Comparison of ENCODE assay signal across 8 cellular contexts in genomic region chrX:23907106-23907495, GRCh38. TPM values are rescaled to one million over a fixed set of nuclear protein-coding genes. Genes with fewer than 3 reads are reported as not detected.
DNase-seq lines count a peak whose midpoint lies in the region; TF ChIP-seq lines count a peak whose summit lies in the region.

No MANE protein-coding gene starts in this region.

- no peaks in the 10 kb centered on the region for H3K27me3 ChIP-seq in GM23248 (replicated peaks; ENCODE audit: insufficient read depth)
- H3K27me3 ChIP-seq in SU-DHL-6 (ENCODE audit: low read length): no peaks in the 10 kb centered on the region
- no peaks in the 10 kb centered on the region for H3K27me3 ChIP-seq in trophoblast cell (ENCODE audit: insufficient read depth, low read length)

- H3K79me1 ChIP-seq in trophoblast cell (ENCODE audit: low read length): peaks cover 2% of the 10 kb centered on the region

- H4K8ac ChIP-seq in trophoblast cell (ENCODE audit: low read depth, low read length): peak overlapping the region; percentile 65

- WGBS in GM23248 (ENCODE audit: low coverage in 1 of 2, low lambda C conversion rate in 2 of 2, missing lambda C conversion rate in 2 of 2), 2 experiments: 0% methylated on average over 7 to 10 of the region's 12 CpGs
- no CpG with 5 or more reads among the region's 12 CpGs for WGBS in trophoblast cell (ENCODE audit: extremely low coverage, insufficient coverage, insufficient read length)

- H3K9ac ChIP-seq in GM23248: peak overlapping the region; percentile 87
- H3K9ac ChIP-seq in SU-DHL-6 (ENCODE audit: low read length): peak overlapping the region; percentile 93
- H3K9ac ChIP-seq in trophoblast cell (ENCODE audit: low read length): peak overlapping the region; percentile 70

- H3K14ac ChIP-seq in trophoblast cell (ENCODE audit: low read length): no peak overlapping the region

- H4K12ac ChIP-seq in trophoblast cell (ENCODE audit: low read depth, low read length): peak overlapping the region; percentile 75

- H3K9me2 ChIP-seq in GM23248 (ENCODE audit: insufficient read depth) (no peaks in the 10 kb centered on the region), SU-DHL-6 (replicated peaks; ENCODE audit: insufficient read depth, low read length) (no peaks in the 10 kb centered on the region)

- no peak overlapping the region for H2BK5ac ChIP-seq in trophoblast cell (ENCODE audit: low read depth, low read length, poor library complexity)

- no peak overlapping the region for H2BK12ac ChIP-seq in trophoblast cell (ENCODE audit: low read length)

- peak overlapping the region; percentile 28 for H4K91ac ChIP-seq in trophoblast cell (ENCODE audit: low read depth, low read length)

- no peaks in the 10 kb centered on the region for H3K36me3 ChIP-seq in GM23248 (ENCODE audit: low read depth)
- H3K36me3 ChIP-seq in SU-DHL-6 (ENCODE audit: low read length): no peaks in the 10 kb centered on the region
- H3K36me3 ChIP-seq in trophoblast cell (ENCODE audit: control insufficient read depth in 1 of 2, insufficient read depth in 2 of 2, low read length in 2 of 2): no peaks in the 10 kb centered on the region

- H4K20me1 ChIP-seq in GM23248 (ENCODE audit: insufficient read depth) (no peaks in the 10 kb centered on the region), SU-DHL-6 (ENCODE audit: low read depth, low read length) (no peaks in the 10 kb centered on the region)

- H3K9me3 ChIP-seq in GM23248 (ENCODE audit: low read depth) (no peaks in the 10 kb centered on the region), SU-DHL-6 (ENCODE audit: insufficient read depth, low read length) (no peaks in the 10 kb centered on the region), trophoblast cell (ENCODE audit: insufficient read depth, low read depth, low read length) (no peaks in the 10 kb centered on the region)

- H3F3A ChIP-seq in GM23248 (ENCODE audit: insufficient read depth): peaks cover 3% of the 10 kb centered on the region; the same call in 1 of the 2 replicates
- peaks cover 15% of the 10 kb centered on the region; the same call in 1 of the 2 replicates for H3F3A ChIP-seq in SU-DHL-6 (ENCODE audit: insufficient read depth)

- DNase-seq in AG09309 (ENCODE audit: low read depth) (no peak), GM23248 (no peak), fibroblast of the aortic adventitia (ENCODE audit: low read depth) (no peak), trophoblast cell (no peak), ecto neural progenitor cell (ENCODE audit: low spot score) (no peak), kidney tubule cell (ENCODE audit: low spot score) (no peak), KG1 (lab: John Stamatoyannopoulos, UW) (no peak)

- TF ChIP-seq CTCF in AG09309 (IDR thresholded peaks at IDR 0.05; ENCODE audit: control insufficient read depth, insufficient read depth, low read depth, low read length, missing control alignments) (no peak), SU-DHL-6 (IDR thresholded peaks at IDR 0.05; ENCODE audit: insufficient read depth, low read length, poor library complexity, severe bottlenecking) (no peak), fibroblast of the aortic adventitia (IDR thresholded peaks at IDR 0.05; ENCODE audit: insufficient read depth, low read length) (no peak)

- H3K4ac ChIP-seq in trophoblast cell (ENCODE audit: low read depth, low read length): peak overlapping the region; percentile 6

- H2AFZ ChIP-seq in GM23248: peak overlapping the region; percentile 99
- H2AFZ ChIP-seq in SU-DHL-6 (ENCODE audit: low read depth, low read length, severe bottlenecking): peak overlapping the region; percentile 82
- H2AFZ ChIP-seq in trophoblast cell (ENCODE audit: insufficient read depth, low read length, poor library complexity): peak overlapping the region; percentile 90

- in situ Hi-C loops in GM23248 (cut with MboI): loop anchor here (10.0 kb wide), 2 partner anchors 122 to 212 kb away; partner anchors contain the start of gene SAT1

- H3K27ac ChIP-seq in GM23248 (peak overlapping the region; percentile 86), SU-DHL-6 (ENCODE audit: low read depth, low read length) (peak overlapping the region; percentile 90), trophoblast cell (ENCODE audit: low read depth, low read length) (peak overlapping the region; percentile 53)

- H3K4me1 ChIP-seq in GM23248 (ENCODE audit: insufficient read depth) (peaks cover 8% of the 10 kb centered on the region), trophoblast cell (ENCODE audit: control insufficient read depth in 1 of 2, insufficient read depth in 2 of 2, low read length in 2 of 2) (no peaks in the 10 kb centered on the region)

- no peaks in the 10 kb centered on the region for H3K79me2 ChIP-seq in GM23248 (ENCODE audit: insufficient read depth)
- peaks cover 7% of the 10 kb centered on the region; the same call in 1 of the 2 replicates for H3K79me2 ChIP-seq in SU-DHL-6 (ENCODE audit: insufficient read depth, low read length)
- no peaks in the 10 kb centered on the region for H3K79me2 ChIP-seq in trophoblast cell (ENCODE audit: control insufficient read depth, insufficient read depth, low read length, poor library complexity)

- peak overlapping the region; percentile 80 for H3K4me2 ChIP-seq in GM23248 (ENCODE audit: unreplicated experiment)
- peak overlapping the region; percentile 90 for H3K4me2 ChIP-seq in SU-DHL-6 (ENCODE audit: low read depth, low read length, poor library complexity, severe bottlenecking)
- H3K4me2 ChIP-seq in trophoblast cell (ENCODE audit: low read length): peak overlapping the region; percentile 67

- no peak overlapping the region for H3K18ac ChIP-seq in trophoblast cell (ENCODE audit: low read length)

- H2AK5ac ChIP-seq in trophoblast cell (ENCODE audit: low read length): no peak overlapping the region

- H3K4me3 ChIP-seq in AG09309 (ENCODE audit: control insufficient read depth, low read depth, low read length) (peak overlapping the region; percentile 62), GM23248 (peak overlapping the region; percentile 90), SU-DHL-6 (ENCODE audit: insufficient read depth, low read length, poor library complexity, severe bottlenecking) (peak overlapping the region; percentile 74), fibroblast of the aortic adventitia (ENCODE audit: low read depth, low read length) (peak overlapping the region; percentile 70), trophoblast cell (ENCODE audit: low read depth, low read length) (peak overlapping the region; percentile 78)

- peak overlapping the region; percentile 13 for H2BK120ac ChIP-seq in trophoblast cell (ENCODE audit: insufficient read depth, low read length, poor library complexity)

- no peak overlapping the region for H3K23ac ChIP-seq in trophoblast cell (ENCODE audit: low read length)

RNA-seq across cellular contexts. Expression of gene APOO, which starts 0.6 kb away (rescaled TPM):
- 7.3 and 8.6 TPM in 2 replicates for total RNA-seq in GM23248 (2014; rRNA removed; shearing (Covaris generic))
- 20.2 and 21.0 TPM in 2 replicates for polyA plus RNA-seq in GM23248 (2016; fragmentation: Nextera tagmentation; extraction: Ambion mirVana)
- total RNA-seq in fibroblast of the aortic adventitia (ENCODE audit: low replicate concordance): 9.8 TPM in 1 of 2 replicates, not detected in the other
- polyA plus RNA-seq in trophoblast cell (2013): 42.5 and 48.6 TPM in 2 replicates

RNA-seq across cellular contexts. Expression of gene CXorf58, which starts 0.7 kb away (rescaled TPM):
- total RNA-seq in GM23248 (2014; rRNA removed; shearing (Covaris generic)): not detected in 2 replicates
- not detected in 2 replicates for polyA plus RNA-seq in GM23248 (2016; fragmentation: Nextera tagmentation; extraction: Ambion mirVana)
- not detected in 2 replicates for total RNA-seq in fibroblast of the aortic adventitia (ENCODE audit: low replicate concordance)
- polyA plus RNA-seq in trophoblast cell (2013): 0.03 TPM in 1 of 2 replicates, not detected in the other
